In genomic region chr12:21257172-21257571, GRCh38 we compare ENCODE assay signal across 7 cellular contexts.
"Had no signal": no experiment of that assay in that cellular context is flagged by ENCODE, and none has a peak within 500 bp of the region (broad histone marks: within the 10 kb centered on the region; RNA-seq: fewer than 3 reads in every experiment).

No MANE protein-coding gene starts in this region.

- H3K36me3 ChIP-seq: HAP-1 had no signal

- H3K27ac Mint-ChIP-seq: GM23338, IgD-negative memory B cell had no signal

- H3K4me1 Mint-ChIP-seq: GM23338, IgD-negative memory B cell had no signal

- H3K4me2 ChIP-seq: GM23338 had no signal

- H3K9me3 ChIP-seq: HAP-1 had no signal

- H3K36me3 Mint-ChIP-seq: IgD-negative memory B cell had no signal

- H3K4me3 Mint-ChIP-seq: GM23338, IgD-negative memory B cell had no signal

- H2AFZ ChIP-seq: GM23338 had no signal

- DNase-seq: H7, KG1 had no signal

- H3K27me3 Mint-ChIP-seq: IgD-negative memory B cell had no signal

- H3K4me3 ChIP-seq: GM23338, HAP-1 had no signal

- FAIRE-seq: HTR-8/SVneo had no signal

- ATAC-seq: GM23338, HCT116 had no signal

- H3K4me1 ChIP-seq: HAP-1 had no signal
